In genomic region chr10:14954001-14954770, GRCh38 we compare ENCODE assay signal across 1 cellular context.
TF ChIP-seq lines count a peak whose summit lies in the region.

Gene DCLRE1C, minus strand, starts transcription at chr10:14954096. Its CDS starts 86 bp downstream, at chr10:14954010.

TF ChIP-seq in WTC11, 78 proteins besides CTCF, POLR2A, EP300 and RAD21 (continued from another document):
- peak; percentile 98 for TF ChIP-seq ARID4B (CRISPR knock-in tag; IDR thresholded peaks at IDR 0.05; ENCODE audit: borderline replicate concordance)
- TF ChIP-seq ZNF396 (CRISPR knock-in tag; IDR thresholded peaks at IDR 0.05; ENCODE audit: borderline replicate concordance): no peak
- TF ChIP-seq NR2C2 (CRISPR knock-in tag; IDR thresholded peaks at IDR 0.05): peak; percentile 79
- TF ChIP-seq GABPB1 (CRISPR knock-in tag; IDR thresholded peaks at IDR 0.05): peak; percentile 94
